In genomic region chr4:90127706-90128345, GRCh38 we compare ENCODE assay signal across 8 cellular contexts. TPM values are rescaled to one million over a fixed set of nuclear protein-coding genes. Genes with fewer than 3 reads are reported as not detected.
A peak's percentile ranks its signal among the peaks of the same experiment; 100 is the strongest.
DNase-seq lines count a peak whose midpoint lies in the region; ATAC-seq and TF ChIP-seq lines count a peak whose summit lies in the region.

No MANE protein-coding gene starts in this region.

- no peak for TF ChIP-seq EP300 in sigmoid colon (IDR thresholded peaks at IDR 0.05)

- WGBS in right cardiac atrium: under 1% methylated on average over 81 of the region's 81 CpGs
- 0 to 1% methylated on average over 81 of the region's 81 CpGs for WGBS in sigmoid colon, 2 donors

- H3K4me1 ChIP-seq in right cardiac atrium (ENCODE audit: control insufficient read depth, insufficient read depth, low read length): no peaks in the 10 kb centered on the region
- peaks cover 0 to 24% (median 9%) of the 10 kb centered on the region in 4 donors for H3K4me1 ChIP-seq in sigmoid colon

- no peaks in the 10 kb centered on the region for H3K9me3 ChIP-seq in right cardiac atrium (ENCODE audit: control insufficient read depth, low read length)
- no peaks in the 10 kb centered on the region for H3K9me3 ChIP-seq in sigmoid colon

- H3K4me1 Mint-ChIP-seq in activated naive CD8-positive, alpha-beta T cell treated with anti-CD3 and anti-CD28 coated beads, Interleukin-2, amount 50 U/mL, for 24 hours: peaks cover 12% of the 10 kb centered on the region

- TF ChIP-seq POLR2A in sigmoid colon (IDR thresholded peaks at IDR 0.05): no peak

- H3K4me3 ChIP-seq in right cardiac atrium (ENCODE audit: low read length): peak overlapping the region; percentile 53
- H3K4me3 ChIP-seq in sigmoid colon: peak overlapping the region; percentile 40 to 70 (median 64)

- peak overlapping the region; percentile 51 for H3K27ac ChIP-seq in right cardiac atrium (ENCODE audit: low read length)
- peak overlapping the region; percentile 58 to 78 (median 66) for H3K27ac ChIP-seq in sigmoid colon

- no peak for TF ChIP-seq CTCF in sigmoid colon (IDR thresholded peaks at IDR 0.05)

- DNase-seq in CD1c-positive myeloid dendritic cell (ENCODE audit: extremely low spot score) (peak; percentile 46), right cardiac atrium (peak; percentile 20 to 63 (median 56)), sigmoid colon (peak; percentile 54), NCI-H1105 (lab: John Stamatoyannopoulos, UW) (no peak), activated gamma-delta T cell (lab: John Stamatoyannopoulos, UW) (no peak)
- DNase-seq in activated naive CD8-positive, alpha-beta T cell treated with anti-CD3 and anti-CD28 coated beads, Interleukin-2, amount 50 U/mL, for 24 hours: peak; percentile 5

- H3K4me3 Mint-ChIP-seq in activated naive CD8-positive, alpha-beta T cell treated with anti-CD3 and anti-CD28 coated beads, Interleukin-2, amount 50 U/mL, for 24 hours: peak overlapping the region; percentile 80

- peaks cover 31% of the 10 kb centered on the region for H3K27me3 Mint-ChIP-seq in activated naive CD8-positive, alpha-beta T cell treated with anti-CD3 and anti-CD28 coated beads, Interleukin-2, amount 50 U/mL, for 24 hours

- no peaks in the 10 kb centered on the region for H3K36me3 ChIP-seq in sigmoid colon

- ATAC-seq in GM19372 (IDR thresholded peaks at IDR 0.05; ENCODE audit: low read depth, unreplicated experiment) (peak; percentile 29), HG03280 (IDR thresholded peaks at IDR 0.05; ENCODE audit: unreplicated experiment) (peak; percentile 28), right cardiac atrium (peak; percentile 67 to 74)
- ATAC-seq in activated naive CD8-positive, alpha-beta T cell treated with anti-CD3 and anti-CD28 coated beads, Interleukin-2, amount 50 U/mL, for 24 hours: no peak

- H3K27me3 ChIP-seq in right cardiac atrium (ENCODE audit: control insufficient read depth, insufficient read depth) (no peaks in the 10 kb centered on the region), sigmoid colon (no peaks in the 10 kb centered on the region)

- no peaks in the 10 kb centered on the region for H3K36me3 Mint-ChIP-seq in activated naive CD8-positive, alpha-beta T cell treated with anti-CD3 and anti-CD28 coated beads, Interleukin-2, amount 50 U/mL, for 24 hours (ENCODE audit: low read depth)

- H3K9me3 Mint-ChIP-seq in activated naive CD8-positive, alpha-beta T cell treated with anti-CD3 and anti-CD28 coated beads, Interleukin-2, amount 50 U/mL, for 24 hours: no peaks in the 10 kb centered on the region

- intact Hi-C loops in right cardiac atrium (cut with DNase I) (loop anchor here in 1 of 4 donors (10.0 kb wide), 1 partner anchor 157 kb away; no protein-coding TSS in a partner anchor), sigmoid colon (cut with DNase I) (no loop called here)

- peak overlapping the region; percentile 77 for H3K27ac Mint-ChIP-seq in activated naive CD8-positive, alpha-beta T cell treated with anti-CD3 and anti-CD28 coated beads, Interleukin-2, amount 50 U/mL, for 24 hours

RNA-seq across cellular contexts. Expression of gene CCSER1, which starts 0.6 kb away (rescaled TPM):
- total RNA-seq in right cardiac atrium (10 to 100 TPM in 3 of 4 donors, 1 to 10 TPM in 1; 9.8 to 12.9 (median 10.6) TPM), sigmoid colon (1 to 10 TPM; 1.6 to 5.2 (median 3.0) TPM)
- polyA plus RNA-seq in right cardiac atrium (2.7 TPM), sigmoid colon (1 to 10 TPM; 3.7 to 7.2 (median 4.4) TPM)

Comparison
In these comparisons a context has a peak if more than half of its experiments do, and no peak if none do; other contexts are left out.
1. DNase-seq: peak in CD1c-positive myeloid dendritic cell (single experiment), activated naive CD8-positive, alpha-beta T cell treated with anti-CD3 and anti-CD28 coated beads, Interleukin-2, amount 50 U/mL, for 24 hours (single experiment), right cardiac atrium (3 of 3) and sigmoid colon (single experiment); none in NCI-H1105 (single experiment) and activated gamma-delta T cell (single experiment).